In the genomic region with DNA sequence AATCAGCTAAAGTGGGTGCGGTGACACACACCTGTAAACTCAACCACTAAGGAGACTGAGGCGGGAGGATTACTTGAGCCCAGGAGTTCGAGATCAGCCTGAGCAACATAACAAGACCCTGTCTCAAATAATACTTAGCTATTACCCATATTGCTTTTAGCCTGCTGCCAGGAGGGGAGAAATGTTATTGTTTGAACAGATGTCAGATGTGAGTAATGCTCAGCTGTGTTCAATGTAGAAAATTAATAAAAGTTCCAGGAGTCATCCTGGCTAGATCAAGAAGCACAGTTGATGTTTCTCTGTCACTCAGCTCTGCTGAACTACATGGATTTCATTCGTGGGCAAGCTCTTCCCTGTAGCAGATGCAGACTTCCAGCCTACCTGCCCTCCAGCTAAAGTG, we compare ENCODE assay signal across 11 cellular contexts.
"Had no signal": no experiment of that assay in that cellular context is flagged by ENCODE, and none has a peak within 500 bp of the region (broad histone marks: within the 10 kb centered on the region; RNA-seq: fewer than 3 reads in every experiment).

No MANE protein-coding gene starts in this region.

- H3K27me3 ChIP-seq: right atrium auricular region, tibial artery had no signal

- H3K4me2 ChIP-seq: smooth muscle cell had no signal

- ATAC-seq: activated T-cell treated with anti-CD3 and anti-CD28 coated beads, Interleukin-2, amount 50 U/mL, for 72 hours; left lobe of liver had no signal

- DNase-seq: activated CD4-positive, alpha-beta memory T cell treated with anti-CD3 and anti-CD28 coated beads for 36 hours; activated CD4-positive, alpha-beta T cell treated with anti-CD3 and anti-CD28 coated beads for 1 hour; activated naive CD8-positive, alpha-beta T cell treated with anti-CD3 and anti-CD28 coated beads, Interleukin-2, amount 10 ng/mL, durations not matched to agents 7 days and 5 days; activated T-cell treated with anti-CD3 and anti-CD28 coated beads, Interleukin-2, amount 50 U/mL, for 72 hours; anterior cingulate cortex; immature natural killer cell; T-helper 9 cell; tibial artery had no signal

- H3K9me3 ChIP-seq: right atrium auricular region, tibial artery had no signal

- H3K27ac ChIP-seq: right atrium auricular region, tibial artery had no signal

- H3K4me3 ChIP-seq: right atrium auricular region, smooth muscle cell, tibial artery had no signal
